Comparison of ENCODE assay signal across 27 cellular contexts in genomic region chr3:182226995-182227394, GRCh38.
DNase-seq lines count a peak whose midpoint lies in the region; ATAC-seq and TF ChIP-seq lines count a peak whose summit lies in the region.
"Had no signal": no experiment of that assay in that cellular context is flagged by ENCODE, and none has a peak within 500 bp of the region (broad histone marks: within the 10 kb centered on the region; RNA-seq: fewer than 3 reads in every experiment).

No MANE protein-coding gene starts in this region.

- H3K9me3 Mint-ChIP-seq in MCF 10A (ENCODE audit: unreplicated experiment) (peaks cover 10% of the 10 kb centered on the region), endodermal cell (peaks cover 14% of the 10 kb centered on the region)
- no peaks in the 10 kb centered on the region for H3K9me3 Mint-ChIP-seq in activated CD8-positive, alpha-beta T cell treated with anti-CD3 and anti-CD28 coated beads, Interleukin-2, amount 10 ng/mL, durations not matched to agents 7 days and 5 days (ENCODE audit: insufficient read depth)
- H3K9me3 Mint-ChIP-seq: activated T-helper 2 cell treated with anti-CD3 and anti-CD28 coated beads, Interferon-gamma antibody, Interleukin-2, Interleukin-4, amounts not matched to agents 10 μg/mL and 5 μg/mL and 100 μg/mL, durations not matched to agents 14 hours and 24 hours and 36 hours had no signal

- BruUV-seq in mammary epithelial cell (replicated peaks; lab: Mats Ljungman, UMichigan), result no TSS peak
- no TSS peak for BruUV-seq in MCF 10A (replicated peaks; lab: Mats Ljungman, UMichigan)

- H3K27ac ChIP-seq in mammary epithelial cell (ENCODE audit: insufficient read depth, low read depth, low read length) (no peak overlapping the region), MM.1S (ENCODE audit: low read length) (no peak overlapping the region), endodermal cell (ENCODE audit: low read depth, low read length) (no peak overlapping the region)
- H3K27ac ChIP-seq: colonic mucosa, heart right ventricle, sigmoid colon, upper lobe of left lung had no signal

- intact Hi-C loops in mammary epithelial cell (cut with micrococcal nuclease), result loop anchor here (10.0 kb wide), 1 partner anchor 282 kb away; no protein-coding TSS in a partner anchor
- intact Hi-C loops in MCF 10A (cut with micrococcal nuclease), result no loop called here
- intact Hi-C loops in left colon (cut with DNase I, micrococcal nuclease), result no loop called here

- no peak overlapping the region for H3K9ac ChIP-seq in mammary epithelial cell (ENCODE audit: insufficient read depth, low read length)
- H3K9ac ChIP-seq in MM.1S (ENCODE audit: low read length), result no peak overlapping the region
- H3K9ac ChIP-seq in endodermal cell (ENCODE audit: extremely low read depth, low read length, poor library complexity, severe bottlenecking), result no peak overlapping the region

- CTCF ChIA-PET in mammary epithelial cell (lab: Charles Lee; ENCODE audit: low non-redundant PET) (no interaction called here), MCF 10A (lab: Yijun Ruan, JAX) (no interaction called here)
- CTCF ChIA-PET in activated CD8-positive, alpha-beta T cell treated with anti-CD3 and anti-CD28 coated beads, Interleukin-2, amount 10 ng/mL, durations not matched to agents 7 days and 5 days (lab: Charles Lee), result no interaction called here

- peak; percentile 3 to 38 for TF ChIP-seq CTCF in mammary epithelial cell (conservative IDR thresholded peaks at IDR 0.05 in 1 of 2, IDR thresholded peaks at IDR 0.05 in 1 of 2; ENCODE audit: extremely low read depth in 1 of 2, insufficient read depth in 1 of 2, low read depth in 1 of 2, low read length in 2 of 2)
- no peak for TF ChIP-seq CTCF in MCF 10A (IDR thresholded peaks at IDR 0.05; ENCODE audit: unreplicated experiment)
- TF ChIP-seq CTCF in MM.1S (IDR thresholded peaks at IDR 0.05; ENCODE audit: low read length), result peak; percentile 18
- peak; percentile 70 for TF ChIP-seq CTCF in endodermal cell (conservative IDR thresholded peaks at IDR 0.05)

- dilution Hi-C loops in mammary epithelial cell (cut with HindIII; ENCODE audit: low sequenced_read_pairs), result no loop called here

- H3K36me3 ChIP-seq in mammary epithelial cell (ENCODE audit: insufficient read depth, low read length), result no peaks in the 10 kb centered on the region
- H3K36me3 ChIP-seq in MM.1S (replicated peaks; ENCODE audit: insufficient read depth, low read length), result no peaks in the 10 kb centered on the region
- no peaks in the 10 kb centered on the region for H3K36me3 ChIP-seq in endodermal cell (ENCODE audit: control insufficient read depth, insufficient read depth, low read length)
- H3K36me3 ChIP-seq: colonic mucosa, heart right ventricle, sigmoid colon, upper lobe of left lung had no signal

- in situ Hi-C loops in mammary epithelial cell (cut with MboI; ENCODE audit: low sequenced_read_pairs in 2 of 2), result no loop called here

- POLR2A ChIA-PET in MCF 10A (lab: Yijun Ruan, JAX), result no interaction called here
- POLR2A ChIA-PET in activated CD8-positive, alpha-beta T cell treated with anti-CD3 and anti-CD28 coated beads, Interleukin-2, amount 10 ng/mL, durations not matched to agents 7 days and 5 days (lab: Charles Lee), result no interaction called here

- no peak overlapping the region for H3K4me2 ChIP-seq in mammary epithelial cell (ENCODE audit: insufficient read depth, low read depth, low read length)
- H3K4me2 ChIP-seq in MM.1S (ENCODE audit: low read depth, low read length), result no peak overlapping the region

- H3K4me3 Mint-ChIP-seq in MCF 10A (ENCODE audit: unreplicated experiment), result no peak overlapping the region
- H3K4me3 Mint-ChIP-seq in endodermal cell, result no peak overlapping the region
- H3K4me3 Mint-ChIP-seq in activated CD8-positive, alpha-beta T cell treated with anti-CD3 and anti-CD28 coated beads, Interleukin-2, amount 10 ng/mL, durations not matched to agents 7 days and 5 days, result no peak overlapping the region
- H3K4me3 Mint-ChIP-seq: CD14-positive monocyte; stimulated activated effector memory CD8-positive, alpha-beta T cell treated with anti-CD3 and anti-CD28 coated beads, Interleukin-12 subunit alpha, Interleukin-12 subunit beta, amount 100 ng/mL, for 72 hours had no signal

- DNase-seq in mammary epithelial cell (no peak), MCF 10A (ENCODE audit: unreplicated experiment) (no peak), MM.1S (no peak), endodermal cell (no peak), left colon (no peak)
- DNase-seq in activated CD8-positive, alpha-beta T cell treated with anti-CD3 and anti-CD28 coated beads, Interleukin-2, amount 10 ng/mL, durations not matched to agents 7 days and 5 days, result no peak
- no peak for DNase-seq in activated CD8-positive, alpha-beta memory T cell treated with anti-CD3 and anti-CD28 coated beads, Interleukin-2, amount 50 U/mL, for 4 hours
- DNase-seq: activated CD4-positive, alpha-beta T cell treated with anti-CD3 and anti-CD28 coated beads, Interleukin-2, amount 50 U/mL, for 48 hours; activated CD8-positive, alpha-beta memory T cell treated with anti-CD3 and anti-CD28 coated beads, Interleukin-2, amount 50 U/mL, for 48 hours; colonic mucosa; effector CD8-positive, alpha-beta T cell; EL; heart right ventricle; Kasumi-1; left cardiac atrium; NCI-H1048; NCI-H2029; NCI-H446 treated with DMSO at 0.1 percent for 48 hours; SIG-M5; sigmoid colon; stimulated activated CD4-positive, alpha-beta T cell treated with anti-CD3 and anti-CD28 coated beads, Interleukin-4, amount 100 ng/mL, for 24 hours; upper lobe of left lung had no signal

- H3K36me3 Mint-ChIP-seq in MCF 10A (ENCODE audit: insufficient read depth, unreplicated experiment) (no peaks in the 10 kb centered on the region), endodermal cell (ENCODE audit: low read depth) (no peaks in the 10 kb centered on the region)
- no peaks in the 10 kb centered on the region for H3K36me3 Mint-ChIP-seq in activated CD8-positive, alpha-beta T cell treated with anti-CD3 and anti-CD28 coated beads, Interleukin-2, amount 10 ng/mL, durations not matched to agents 7 days and 5 days (ENCODE audit: low read depth)
- H3K36me3 Mint-ChIP-seq: activated naive CD4-positive, alpha-beta T cell treated with anti-CD3 and anti-CD28 coated beads, Interleukin-2, amount 50 U/mL, for 72 hours; CD14-positive monocyte; stimulated activated effector memory CD8-positive, alpha-beta T cell treated with anti-CD3 and anti-CD28 coated beads, Interleukin-12 subunit alpha, Interleukin-12 subunit beta, amount 100 ng/mL, for 72 hours had no signal

- H3K27me3 ChIP-seq in mammary epithelial cell (ENCODE audit: insufficient read depth, low read length), result no peaks in the 10 kb centered on the region
- H3K27me3 ChIP-seq in MM.1S (replicated peaks; ENCODE audit: insufficient read depth, low read length), result no peaks in the 10 kb centered on the region
- no peaks in the 10 kb centered on the region for H3K27me3 ChIP-seq in endodermal cell (ENCODE audit: control insufficient read depth, insufficient read depth, low read length, poor library complexity, severe bottlenecking)
- H3K27me3 ChIP-seq: colonic mucosa, heart right ventricle, sigmoid colon, upper lobe of left lung had no signal

- H3K4me3 ChIP-seq in mammary epithelial cell (replicated peaks in 1 of 3; ENCODE audit: insufficient read depth in 1 of 3, low read depth in 2 of 3, low read length in 3 of 3), result no peak overlapping the region
- no peak overlapping the region for H3K4me3 ChIP-seq in MM.1S (ENCODE audit: low read length)
- H3K4me3 ChIP-seq in endodermal cell (ENCODE audit: low read length), result no peak overlapping the region
- H3K4me3 ChIP-seq: colonic mucosa, heart right ventricle, sigmoid colon, upper lobe of left lung had no signal

- H3K9me2 ChIP-seq in MM.1S (replicated peaks; ENCODE audit: insufficient read depth, low read length), result no peaks in the 10 kb centered on the region

- ATAC-seq in activated CD8-positive, alpha-beta T cell treated with anti-CD3 and anti-CD28 coated beads, Interleukin-2, amount 10 ng/mL, durations not matched to agents 7 days and 5 days, result no peak
- ATAC-seq in left colon, result no peak
- ATAC-seq: activated naive CD4-positive, alpha-beta T cell treated with anti-CD3 and anti-CD28 coated beads, Interleukin-2, amount 50 U/mL, for 72 hours; heart right ventricle; left cardiac atrium; Panc1; stimulated activated effector memory CD8-positive, alpha-beta T cell treated with anti-CD3 and anti-CD28 coated beads, Interleukin-12 subunit alpha, Interleukin-12 subunit beta, amount 100 ng/mL, for 72 hours had no signal

- H3F3A ChIP-seq in MM.1S (ENCODE audit: insufficient read depth, low read length), result no peaks in the 10 kb centered on the region

- H3K27ac Mint-ChIP-seq in MCF 10A (ENCODE audit: low read depth, unreplicated experiment) (no peak overlapping the region), endodermal cell (no peak overlapping the region)
- H3K27ac Mint-ChIP-seq in activated CD8-positive, alpha-beta T cell treated with anti-CD3 and anti-CD28 coated beads, Interleukin-2, amount 10 ng/mL, durations not matched to agents 7 days and 5 days, result no peak overlapping the region
- H3K27ac Mint-ChIP-seq: activated naive CD4-positive, alpha-beta T cell treated with anti-CD3 and anti-CD28 coated beads, Interleukin-2, amount 50 U/mL, for 72 hours; activated T-helper 2 cell treated with anti-CD3 and anti-CD28 coated beads, Interferon-gamma antibody, Interleukin-2, Interleukin-4, amounts not matched to agents 10 μg/mL and 5 μg/mL and 100 μg/mL, durations not matched to agents 14 hours and 24 hours and 36 hours; CD14-positive monocyte; stimulated activated effector memory CD8-positive, alpha-beta T cell treated with anti-CD3 and anti-CD28 coated beads, Interleukin-12 subunit alpha, Interleukin-12 subunit beta, amount 100 ng/mL, for 72 hours had no signal

- WGBS in mammary epithelial cell (ENCODE audit: low coverage, missing lambda C conversion rate), result 53% methylated on average over 4 of the region's 4 CpGs
- WGBS in endodermal cell (ENCODE audit: insufficient coverage in 1 of 2, insufficient read length in 1 of 2), 2 experiments, result 14 to 52% methylated on average over 1 to 4 of the region's 4 CpGs

- H3K79me2 ChIP-seq in mammary epithelial cell (ENCODE audit: insufficient read depth, low read length) (no peaks in the 10 kb centered on the region), MM.1S (ENCODE audit: low read length) (no peaks in the 10 kb centered on the region)

- H3K4me1 Mint-ChIP-seq in MCF 10A (ENCODE audit: insufficient read depth, unreplicated experiment) (no peaks in the 10 kb centered on the region), endodermal cell (peaks cover 4% of the 10 kb centered on the region)
- no peaks in the 10 kb centered on the region for H3K4me1 Mint-ChIP-seq in activated CD8-positive, alpha-beta T cell treated with anti-CD3 and anti-CD28 coated beads, Interleukin-2, amount 10 ng/mL, durations not matched to agents 7 days and 5 days (ENCODE audit: low read depth)
- H3K4me1 Mint-ChIP-seq: CD14-positive monocyte; stimulated activated effector memory CD8-positive, alpha-beta T cell treated with anti-CD3 and anti-CD28 coated beads, Interleukin-12 subunit alpha, Interleukin-12 subunit beta, amount 100 ng/mL, for 72 hours had no signal

- H3K27me3 Mint-ChIP-seq in MCF 10A (ENCODE audit: insufficient read depth, unreplicated experiment) (no peaks in the 10 kb centered on the region), endodermal cell (ENCODE audit: insufficient read depth) (peaks cover 7% of the 10 kb centered on the region)
- no peaks in the 10 kb centered on the region for H3K27me3 Mint-ChIP-seq in activated CD8-positive, alpha-beta T cell treated with anti-CD3 and anti-CD28 coated beads, Interleukin-2, amount 10 ng/mL, durations not matched to agents 7 days and 5 days (ENCODE audit: low read depth)

- H3K4me1 ChIP-seq in mammary epithelial cell (ENCODE audit: insufficient read depth, low read length) (no peaks in the 10 kb centered on the region), MM.1S (ENCODE audit: low read length) (no peaks in the 10 kb centered on the region), endodermal cell (ENCODE audit: control insufficient read depth, insufficient read depth, low read length) (no peaks in the 10 kb centered on the region)
- H3K4me1 ChIP-seq: colonic mucosa, heart right ventricle, sigmoid colon, upper lobe of left lung had no signal

- H2AFZ ChIP-seq in mammary epithelial cell (ENCODE audit: low read depth, low read length) (no peak overlapping the region), MM.1S (ENCODE audit: low read length) (no peak overlapping the region)

- H3K9me3 ChIP-seq in mammary epithelial cell (replicated peaks; ENCODE audit: insufficient read depth, low read length), result no peaks in the 10 kb centered on the region
- H3K9me3 ChIP-seq in MM.1S (replicated peaks; ENCODE audit: insufficient read depth, low read length), result no peaks in the 10 kb centered on the region
- no peaks in the 10 kb centered on the region for H3K9me3 ChIP-seq in endodermal cell (ENCODE audit: control insufficient read depth, low read length)
- H3K9me3 ChIP-seq: colonic mucosa, upper lobe of left lung had no signal

- H4K20me1 ChIP-seq in mammary epithelial cell (ENCODE audit: insufficient read depth, low read length) (no peaks in the 10 kb centered on the region), MM.1S (ENCODE audit: insufficient read depth, low read length) (no peaks in the 10 kb centered on the region)
